9 cellular contexts compared by ENCODE assay signal in the genomic region with DNA sequence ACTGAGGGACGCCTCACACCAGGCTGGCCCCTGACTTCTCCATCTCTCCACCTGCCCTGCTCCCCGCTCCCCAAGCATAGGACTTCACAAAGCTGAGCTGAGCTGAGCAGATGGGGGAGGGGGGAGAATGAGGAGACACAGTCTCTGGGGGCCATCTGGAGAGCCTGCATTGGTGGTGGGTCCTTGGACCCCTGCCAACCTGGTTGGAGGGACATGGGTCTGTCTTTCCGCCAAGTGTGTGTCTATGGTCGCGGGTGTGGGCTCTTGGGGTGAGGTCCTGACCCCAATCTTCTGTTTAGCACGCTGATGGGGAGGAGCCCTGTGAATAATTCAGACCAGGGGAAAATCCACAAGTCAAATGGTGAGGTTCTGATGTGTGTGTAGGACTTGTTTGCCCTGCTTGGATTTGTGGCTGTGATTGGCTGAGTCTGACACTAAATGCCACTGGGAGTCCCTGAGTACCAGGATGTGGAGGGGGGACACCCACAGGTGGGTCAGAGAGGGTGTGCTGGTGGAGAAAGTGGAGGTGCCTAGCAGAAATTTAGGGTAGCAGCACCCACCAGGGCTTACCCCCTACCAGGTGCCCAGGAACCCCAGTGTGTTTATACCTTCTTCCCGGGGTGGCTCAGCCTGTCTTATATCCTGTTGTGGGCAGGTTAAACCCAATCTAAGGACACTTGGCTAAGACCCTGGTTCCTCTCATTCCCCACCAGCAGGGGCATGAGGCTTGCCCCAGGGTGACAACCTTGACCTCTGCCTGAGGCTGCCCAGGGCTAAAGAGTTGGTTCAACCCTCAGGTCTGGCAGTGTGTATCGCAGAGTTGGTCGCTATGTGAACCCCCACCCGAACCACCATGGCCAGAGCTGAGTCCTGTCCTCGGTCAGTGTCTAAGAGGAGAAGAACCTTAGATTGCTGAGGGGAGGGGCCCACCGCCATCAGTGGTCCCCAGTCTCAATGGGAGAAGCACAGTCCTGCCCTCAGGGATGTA. TPM values are rescaled to one million over a fixed set of nuclear protein-coding genes. Genes with fewer than 3 reads are reported as not detected.
DNase-seq lines count a peak whose midpoint lies in the region; ATAC-seq and TF ChIP-seq lines count a peak whose summit lies in the region.
"Had no signal": no experiment of that assay in that cellular context is flagged by ENCODE, and none has a peak within 500 bp of the region (broad histone marks: within the 10 kb centered on the region; RNA-seq: fewer than 3 reads in every experiment).

No MANE protein-coding gene starts in this region.

- peak overlapping the region; percentile 99 for H3K27ac ChIP-seq in SU-DHL-6 (ENCODE audit: low read depth, low read length)
- H3K27ac ChIP-seq in duodenal mucosa (ENCODE audit: low read depth, low read length) = peak overlapping the region; percentile 58

- peaks cover 55% of the 10 kb centered on the region for H3K79me2 ChIP-seq in SU-DHL-6 (ENCODE audit: insufficient read depth, low read length)

- H4K20me1 ChIP-seq in SU-DHL-6 (ENCODE audit: low read depth, low read length) = no peaks in the 10 kb centered on the region

- H3K4me3 ChIP-seq in SU-DHL-6 (ENCODE audit: insufficient read depth, low read length, poor library complexity, severe bottlenecking) (peak overlapping the region; percentile 85), duodenal mucosa (ENCODE audit: low read depth in 1 of 2, low read length in 2 of 2) (peak overlapping the region; percentile 63 to 69)

- DNase-seq in stimulated activated CD4-positive, alpha-beta T cell treated with anti-CD3 and anti-CD28 coated beads, Interleukin-15, amount 100 ng/mL, for 24 hours = peak; percentile 78
- DNase-seq in medulla oblongata (ENCODE audit: extremely low spot score) (no peak), SKM-1 (lab: John Stamatoyannopoulos, UW; ENCODE audit: unreplicated experiment) (no peak), ureter (ENCODE audit: low spot score) (no peak)
- DNase-seq: NCI-H526 had no signal

- H3K9ac ChIP-seq in SU-DHL-6 (ENCODE audit: low read length) (peak overlapping the region; percentile 98), duodenal mucosa (ENCODE audit: low read depth in 1 of 2, low read length in 2 of 2) (peak overlapping the region; percentile 64 to 66)

- TF ChIP-seq CTCF in GM12873 (IDR thresholded peaks at IDR 0.05; ENCODE audit: insufficient read depth, low read depth, low read length, missing control alignments) = peak; percentile 49
- no peak for TF ChIP-seq CTCF in SU-DHL-6 (IDR thresholded peaks at IDR 0.05; ENCODE audit: insufficient read depth, low read length, poor library complexity, severe bottlenecking)

- no peaks in the 10 kb centered on the region for H3K36me3 ChIP-seq in SU-DHL-6 (ENCODE audit: low read length)
- no peaks in the 10 kb centered on the region for H3K36me3 ChIP-seq in duodenal mucosa (ENCODE audit: control insufficient read depth in 1 of 2, insufficient read depth in 2 of 2, low read length in 2 of 2)

- ATAC-seq in HG02588 (IDR thresholded peaks at IDR 0.05; ENCODE audit: unreplicated experiment) = no peak

- no peak overlapping the region for H2AFZ ChIP-seq in SU-DHL-6 (ENCODE audit: low read depth, low read length, severe bottlenecking)

- H3F3A ChIP-seq in SU-DHL-6 (ENCODE audit: insufficient read depth) = peaks cover 79% of the 10 kb centered on the region

- H3K4me2 ChIP-seq in SU-DHL-6 (ENCODE audit: low read depth, low read length, poor library complexity, severe bottlenecking) = peak overlapping the region; percentile 92

- no peaks in the 10 kb centered on the region for H3K9me2 ChIP-seq in SU-DHL-6 (replicated peaks; ENCODE audit: insufficient read depth, low read length)

- peaks cover 38 to 60% of the 10 kb centered on the region in 2 donors for H3K4me1 ChIP-seq in duodenal mucosa (ENCODE audit: control insufficient read depth in 1 of 2, insufficient read depth in 2 of 2, low read length in 2 of 2)

- no peaks in the 10 kb centered on the region for H3K27me3 ChIP-seq in SU-DHL-6 (ENCODE audit: low read length)
- peaks cover 3 to 4% of the 10 kb centered on the region in 2 donors for H3K27me3 ChIP-seq in duodenal mucosa (ENCODE audit: control insufficient read depth in 1 of 2, insufficient read depth in 2 of 2, low read length in 2 of 2)

- no peaks in the 10 kb centered on the region for H3K9me3 ChIP-seq in SU-DHL-6 (ENCODE audit: insufficient read depth, low read length)
- no peaks in the 10 kb centered on the region for H3K9me3 ChIP-seq in duodenal mucosa (ENCODE audit: control insufficient read depth in 1 of 2, low read length in 2 of 2)

RNA-seq across cellular contexts. Expression of gene FMNL1, which starts 2.1 kb away (rescaled TPM):
- total RNA-seq in ureter = 19.4 TPM

RNA-seq across cellular contexts. Expression of gene SPATA32, which starts 38.1 kb away (rescaled TPM):
- not detected for total RNA-seq in ureter
